31 cellular contexts compared by ENCODE assay signal in genomic region chr20:60420676-60421229, GRCh38.
"Had no signal": no experiment of that assay in that cellular context is flagged by ENCODE, and none has a peak within 500 bp of the region (broad histone marks: within the 10 kb centered on the region; RNA-seq: fewer than 3 reads in every experiment).

No MANE protein-coding gene starts in this region.

- H3K36me3 ChIP-seq: Peyer's patch, SJSA1 had no signal

- H3K4me3 ChIP-seq: K562, Peyer's patch, SJSA1 had no signal

- ATAC-seq: activated CD4-positive, alpha-beta T cell treated with anti-CD3 and anti-CD28 coated beads for 36 hours; activated CD8-positive, alpha-beta memory T cell treated with anti-CD3 and anti-CD28 coated beads, Interleukin-2, amount 10 ng/mL, durations not matched to agents 7 days and 5 days; activated naive CD8-positive, alpha-beta T cell treated with anti-CD3 and anti-CD28 coated beads, Interleukin-2, amount 50 U/mL, for 24 hours; K562; PC-3 had no signal

- H3K4me3 Mint-ChIP-seq: activated CD4-positive, alpha-beta memory T cell treated with anti-CD3 and anti-CD28 coated beads, Interleukin-2, amount 10 ng/mL, durations not matched to agents 7 days and 5 days; activated CD4-positive, alpha-beta T cell treated with anti-CD3 and anti-CD28 coated beads for 36 hours; activated CD8-positive, alpha-beta memory T cell treated with anti-CD3 and anti-CD28 coated beads, Interleukin-2, amount 10 ng/mL, durations not matched to agents 7 days and 5 days; activated naive CD4-positive, alpha-beta T cell treated with anti-CD3 and anti-CD28 coated beads, Interleukin-2, amount 10 ng/mL, durations not matched to agents 7 days and 5 days; activated naive CD8-positive, alpha-beta T cell; activated naive CD8-positive, alpha-beta T cell treated with anti-CD3 and anti-CD28 coated beads, Interleukin-2, amount 50 U/mL, for 24 hours; brain; central memory CD8-positive, alpha-beta T cell; T-helper 1 cell treated with Interleukin-12 subunit alpha and Interleukin-12 subunit beta and Interleukin-4 antibody, amounts not matched to agents 30 μg/mL and 1 μg/mL, for 36 hours; T-helper 2 cell treated with Interferon-gamma antibody and Interleukin-4, amounts not matched to agents 5 μg/mL and 100 μg/mL, for 36 hours had no signal

- H3K9ac ChIP-seq: SK-N-SH had no signal

- H3K36me3 Mint-ChIP-seq: activated CD8-positive, alpha-beta memory T cell treated with anti-CD3 and anti-CD28 coated beads, Interleukin-2, amount 10 ng/mL, durations not matched to agents 7 days and 5 days; activated naive CD4-positive, alpha-beta T cell treated with anti-CD3 and anti-CD28 coated beads, Interleukin-2, amount 10 ng/mL, durations not matched to agents 7 days and 5 days; activated naive CD8-positive, alpha-beta T cell; brain had no signal

- H3K27me3 Mint-ChIP-seq: activated CD4-positive, alpha-beta T cell treated with anti-CD3 and anti-CD28 coated beads for 36 hours; activated CD8-positive, alpha-beta memory T cell treated with anti-CD3 and anti-CD28 coated beads, Interleukin-2, amount 10 ng/mL, durations not matched to agents 7 days and 5 days; central memory CD8-positive, alpha-beta T cell had no signal

- H3K27ac Mint-ChIP-seq: activated CD4-positive, alpha-beta memory T cell treated with anti-CD3 and anti-CD28 coated beads, Interleukin-2, amount 10 ng/mL, durations not matched to agents 7 days and 5 days; activated CD4-positive, alpha-beta T cell treated with anti-CD3 and anti-CD28 coated beads for 36 hours; activated CD8-positive, alpha-beta memory T cell treated with anti-CD3 and anti-CD28 coated beads, Interleukin-2, amount 10 ng/mL, durations not matched to agents 7 days and 5 days; activated naive CD4-positive, alpha-beta T cell treated with anti-CD3 and anti-CD28 coated beads, Interleukin-2, amount 10 ng/mL, durations not matched to agents 7 days and 5 days; activated naive CD8-positive, alpha-beta T cell; activated naive CD8-positive, alpha-beta T cell treated with anti-CD3 and anti-CD28 coated beads, Interleukin-2, amount 50 U/mL, for 24 hours; brain; T-helper 1 cell treated with Interleukin-12 subunit alpha and Interleukin-12 subunit beta and Interleukin-4 antibody, amounts not matched to agents 30 μg/mL and 1 μg/mL, for 36 hours; T-helper 2 cell treated with Interferon-gamma antibody and Interleukin-4, amounts not matched to agents 5 μg/mL and 100 μg/mL, for 36 hours had no signal

- H3K4me1 ChIP-seq: Peyer's patch, SJSA1 had no signal

- H3K4me1 Mint-ChIP-seq: activated naive CD8-positive, alpha-beta T cell treated with anti-CD3 and anti-CD28 coated beads, Interleukin-2, amount 50 U/mL, for 24 hours; brain; central memory CD8-positive, alpha-beta T cell had no signal

- H3K9me3 ChIP-seq: Peyer's patch, SJSA1, SK-N-SH had no signal

- H3K27ac ChIP-seq: Peyer's patch, RWPE1, SJSA1 had no signal

- H3K27me3 ChIP-seq: Peyer's patch, SJSA1 had no signal

- H3K4me2 ChIP-seq: SK-N-SH had no signal

- DNase-seq: activated CD4-positive, alpha-beta memory T cell treated with anti-CD3 and anti-CD28 coated beads, Interleukin-2, amount 10 ng/mL, durations not matched to agents 7 days and 5 days; activated CD4-positive, alpha-beta T cell treated with anti-CD3 and anti-CD28 coated beads for 36 hours; activated CD4-positive, alpha-beta T cell treated with anti-CD3 and anti-CD28 coated beads, Interleukin-2, amount 50 U/mL, for 1 hour; activated CD8-positive, alpha-beta memory T cell treated with anti-CD3 and anti-CD28 coated beads for 24 hours; activated CD8-positive, alpha-beta memory T cell treated with anti-CD3 and anti-CD28 coated beads, Interleukin-2, amount 10 ng/mL, durations not matched to agents 7 days and 5 days; activated CD8-positive, alpha-beta memory T cell treated with anti-CD3 and anti-CD28 coated beads, Interleukin-2, amount 50 U/mL, for 48 hours; activated effector memory CD4-positive, alpha-beta T cell treated with Interleukin-2 at 50 U/mL for 16 hours; activated naive CD4-positive, alpha-beta T cell treated with anti-CD3 and anti-CD28 coated beads, Interleukin-2, amount 10 ng/mL, durations not matched to agents 7 days and 5 days; activated naive CD8-positive, alpha-beta T cell treated with anti-CD3 and anti-CD28 coated beads, Interleukin-2, amount 50 U/mL, for 24 hours; activated T-cell treated with anti-CD3 and anti-CD28 coated beads, Interleukin-2, amount 50 U/mL, for 48 hours; NCI-H1105; NCI-H1417 treated with DMSO at 0.1 percent for 48 hours; NCI-H1694; NCI-H1930; NCI-H2081 treated with DMSO at 0.1 percent for 48 hours; NCI-H226; NCI-H446 treated with DMSO at 0.1 percent for 48 hours; NCI-H524; NK-92 treated with Interleukin-12 subunit alpha and Interleukin-12 subunit beta, amount 100 ng/mL, for 24 hours; PC-3; Peyer's patch; SHP77 treated with DMSO at 0.1 percent for 48 hours; SK-N-SH had no signal

- H3K9me3 Mint-ChIP-seq: activated CD4-positive, alpha-beta memory T cell treated with anti-CD3 and anti-CD28 coated beads, Interleukin-2, amount 10 ng/mL, durations not matched to agents 7 days and 5 days; activated naive CD4-positive, alpha-beta T cell treated with anti-CD3 and anti-CD28 coated beads, Interleukin-2, amount 10 ng/mL, durations not matched to agents 7 days and 5 days; activated naive CD8-positive, alpha-beta T cell treated with anti-CD3 and anti-CD28 coated beads, Interleukin-2, amount 50 U/mL, for 24 hours; central memory CD8-positive, alpha-beta T cell; T-helper 1 cell treated with Interleukin-12 subunit alpha and Interleukin-12 subunit beta and Interleukin-4 antibody, amounts not matched to agents 30 μg/mL and 1 μg/mL, for 36 hours; T-helper 2 cell treated with Interferon-gamma antibody and Interleukin-4, amounts not matched to agents 5 μg/mL and 100 μg/mL, for 36 hours had no signal
